In genomic region chr10:10596256-10596655, GRCh38 we compare ENCODE assay signal across 34 cellular contexts.
"Had no signal": no experiment of that assay in that cellular context is flagged by ENCODE, and none has a peak within 500 bp of the region (broad histone marks: within the 10 kb centered on the region; RNA-seq: fewer than 3 reads in every experiment).

No MANE protein-coding gene starts in this region.

- H3K4me3 ChIP-seq: MG63 had no signal

- H3K36me3 ChIP-seq: MG63 had no signal

- H3K27me3 ChIP-seq: MG63 had no signal

- H3K9me3 ChIP-seq: MG63 had no signal

- DNase-seq: Karpas-422, Kasumi-1, MG63, MM.1S, MV-4-11, NCI-H1048, NCI-H1092, NCI-H1092 treated with DMSO at 0.1 percent for 48 hours, NCI-H1105, NCI-H1105 treated with DMSO at 0.1 percent for 48 hours, NCI-H1417, NCI-H1417 treated with DMSO at 0.1 percent for 48 hours, NCI-H1436, NCI-H1436 treated with DMSO at 0.1 percent for 48 hours, NCI-H146, NCI-H1694, NCI-H1694 treated with DMSO at 0.1 percent for 48 hours, NCI-H187, NCI-H187 treated with DMSO at 0.1 percent for 48 hours, NCI-H1930, NCI-H2029, NCI-H2029 treated with DMSO at 0.1 percent for 48 hours, NCI-H2081, NCI-H2081 treated with DMSO at 0.1 percent for 48 hours, NCI-H2107, NCI-H2171, NCI-H2171 treated with DMSO at 0.1 percent for 48 hours, NCI-H2227 treated with DMSO at 0.1 percent for 48 hours, NCI-H226, NCI-H345, NCI-H446, NCI-H446 treated with DMSO at 0.1 percent for 48 hours, NCI-H510A, NCI-H510A treated with DMSO at 0.1 percent for 48 hours had no signal
